ENCODE assay signal across 1 cellular context in the genomic region with DNA sequence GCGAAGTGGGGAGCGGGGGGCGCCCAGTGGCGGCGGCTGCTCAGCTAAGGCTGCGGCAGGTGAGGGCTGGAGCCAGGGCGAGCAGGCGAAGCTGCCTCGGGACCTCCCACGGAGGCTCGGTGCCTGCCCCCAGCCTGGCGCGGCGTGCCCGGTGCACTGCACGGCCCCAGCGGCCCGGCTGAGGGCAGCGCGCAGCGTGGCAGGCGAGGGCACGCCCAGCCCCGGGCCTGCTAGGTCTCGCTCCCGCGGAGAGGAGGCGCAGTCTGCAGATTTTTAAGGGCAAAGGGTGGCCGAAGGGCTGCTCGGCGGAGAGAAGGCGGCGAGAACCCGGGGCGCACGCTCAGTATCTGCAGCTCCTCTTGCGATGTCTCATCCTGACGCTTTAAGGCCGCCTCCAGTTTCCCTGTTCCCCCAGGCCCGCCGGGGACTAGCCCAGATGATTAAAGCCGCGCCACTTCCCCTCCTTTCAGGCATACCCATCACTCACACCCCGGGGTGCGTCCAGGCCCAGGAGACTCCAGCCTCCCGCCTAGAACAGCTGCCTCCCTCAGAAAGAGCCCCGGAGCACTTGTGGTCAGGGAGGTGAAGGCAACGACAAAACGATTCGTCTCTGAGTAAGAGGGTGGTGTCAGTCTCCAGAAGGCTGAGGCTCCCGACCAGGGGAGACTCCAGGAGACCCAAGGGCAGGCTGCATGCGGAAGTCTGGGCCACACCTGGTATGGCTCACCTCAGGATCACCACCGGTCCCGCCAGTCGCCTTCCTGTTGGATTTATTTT.
A peak's percentile ranks its signal among the peaks of the same experiment; 100 is the strongest.
TF ChIP-seq lines count a peak whose summit lies in the region.

Gene FERMT1, minus strand, starts transcription at position 158 of the 777 bp plus-strand sequence. CDS start 3,476 bp downstream, outside the sequence.

TF ChIP-seq in HEK293, 187 proteins besides CTCF, POLR2A, EP300 and RAD21 (continued from another document):
- peak; percentile 41; the same call in 1 of the 2 replicates for TF ChIP-seq ZIC2 (tag by site-specific recombination; IDR thresholded peaks at IDR 0.05)
- TF ChIP-seq KLF9 (tag by site-specific recombination; IDR thresholded peaks at IDR 0.05; ENCODE audit: low read depth): 0 out of 2 replicates have a peak, but pooled peaks have one; percentile 36
- TF ChIP-seq GLIS2 (tag by site-specific recombination; IDR thresholded peaks at IDR 0.05): 0 out of 2 replicates have a peak, but pooled peaks have one; percentile 25
- 0 out of 2 replicates have a peak, but pooled peaks have one; percentile 36 for TF ChIP-seq ZSCAN30 (tag by site-specific recombination; IDR thresholded peaks at IDR 0.05)
- peak; percentile 72 for TF ChIP-seq ZNF335 (tag by site-specific recombination; conservative IDR thresholded peaks at IDR 0.05)
- TF ChIP-seq, protein P1, sequence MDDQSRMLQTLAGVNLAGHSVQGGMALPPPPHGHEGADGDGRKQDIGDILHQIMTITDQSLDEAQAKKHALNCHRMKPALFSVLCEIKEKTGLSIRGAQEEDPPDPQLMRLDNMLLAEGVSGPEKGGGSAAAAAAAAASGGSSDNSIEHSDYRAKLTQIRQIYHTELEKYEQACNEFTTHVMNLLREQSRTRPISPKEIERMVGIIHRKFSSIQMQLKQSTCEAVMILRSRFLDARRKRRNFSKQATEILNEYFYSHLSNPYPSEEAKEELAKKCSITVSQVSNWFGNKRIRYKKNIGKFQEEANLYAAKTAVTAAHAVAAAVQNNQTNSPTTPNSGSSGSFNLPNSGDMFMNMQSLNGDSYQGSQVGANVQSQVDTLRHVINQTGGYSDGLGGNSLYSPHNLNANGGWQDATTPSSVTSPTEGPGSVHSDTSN (CRISPR knock-in tag; IDR thresholded peaks at IDR 0.05): peak; percentile 62; the same call in 1 of the 2 replicates
